ENCODE assay signal across 8 cellular contexts in the genomic region with DNA sequence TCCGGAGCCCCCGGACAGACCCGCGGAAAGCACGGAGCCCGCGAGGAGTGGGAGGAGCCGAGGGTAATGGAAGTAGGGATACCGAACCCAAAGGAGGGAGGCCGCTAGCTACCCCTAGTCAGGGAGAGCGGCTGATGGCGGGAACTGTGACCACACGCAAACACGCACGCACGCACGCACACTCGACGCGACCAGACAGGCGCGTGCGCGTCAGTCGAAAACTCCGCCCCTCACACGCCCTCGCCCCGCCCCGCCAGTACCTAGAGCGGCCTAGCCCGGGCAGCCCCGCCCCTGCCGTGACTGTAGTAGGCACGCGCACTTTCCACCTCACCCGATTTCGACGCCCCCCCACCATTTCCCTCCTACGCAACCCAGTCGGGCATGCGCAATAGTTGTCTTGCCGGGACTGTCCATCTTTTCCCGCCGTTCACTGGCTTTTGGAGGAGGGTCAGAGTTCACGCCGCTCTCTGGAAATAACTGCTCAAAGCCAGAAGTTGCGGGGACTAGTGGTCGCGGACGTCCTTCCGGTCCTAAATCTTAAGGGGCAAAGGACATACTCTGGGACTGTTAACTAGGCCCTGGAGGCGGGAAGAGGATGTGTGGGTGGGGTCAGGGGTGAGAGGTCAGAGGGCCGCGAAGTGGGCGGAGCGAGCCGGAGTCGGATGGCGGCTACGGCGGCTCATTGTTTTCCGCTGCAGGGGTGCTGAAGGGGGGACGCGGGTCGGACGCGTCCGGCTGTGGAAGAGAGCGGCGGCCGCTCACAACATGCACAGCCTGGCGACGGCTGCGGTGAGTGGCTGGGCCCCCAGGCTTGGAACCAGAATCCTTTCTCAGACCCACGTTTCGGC. TPM values are rescaled to one million over a fixed set of nuclear protein-coding genes. Genes with fewer than 3 reads are reported as not detected.
DNase-seq lines count a peak whose midpoint lies in the region; ATAC-seq, FAIRE-seq and TF ChIP-seq lines count a peak whose summit lies in the region.

A gene with protein sequence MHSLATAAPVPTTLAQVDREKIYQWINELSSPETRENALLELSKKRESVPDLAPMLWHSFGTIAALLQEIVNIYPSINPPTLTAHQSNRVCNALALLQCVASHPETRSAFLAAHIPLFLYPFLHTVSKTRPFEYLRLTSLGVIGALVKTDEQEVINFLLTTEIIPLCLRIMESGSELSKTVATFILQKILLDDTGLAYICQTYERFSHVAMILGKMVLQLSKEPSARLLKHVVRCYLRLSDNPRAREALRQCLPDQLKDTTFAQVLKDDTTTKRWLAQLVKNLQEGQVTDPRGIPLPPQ (plus strand): TSS at position 650 of the 848 bp plus-strand sequence. CDS start 116 bp downstream, at position 766.
TSS of gene USP37 (minus strand) at position 162 of the 848 bp plus-strand sequence. CDS start 9,698 bp downstream, outside the sequence.

- WGBS in adipose tissue, 3 donors = 0 to 1% (median 1%) methylated on average over 70 to 77 of the region's 77 CpGs

- CTCF ChIA-PET in T-cell (lab: Charles Lee) = interaction anchor here (0.5 to 1.0 kb wide), 4 partner anchors 11 to 161 kb away, joined by 3 to 11 read pairs (median 4); partner anchors contain the start of genes BCS1L (in 1 of the 2) and ZNF142 (in 1 of the 2)

- peak; percentile 82 for ATAC-seq in HG02840 (IDR thresholded peaks at IDR 0.05; ENCODE audit: low FRiP score, unreplicated experiment)
- peak; percentile 87 to 93 (median 90) for ATAC-seq in T-cell (replicated peaks in 1 of 4)

- peaks cover 17% of the 10 kb centered on the region for H3K36me3 Mint-ChIP-seq in T-cell
- H3K36me3 Mint-ChIP-seq in type B pancreatic cell = peaks cover 8% of the 10 kb centered on the region

- H3K4me1 Mint-ChIP-seq in T-cell (peaks cover 65 to 70% (median 67%) of the 10 kb centered on the region in 3 donors), type B pancreatic cell (ENCODE audit: unreplicated experiment) (peaks cover 34% of the 10 kb centered on the region)

- peak; percentile 99 for FAIRE-seq in GM12891 (lab: Jason Lieb, UNC)

- H3K4me3 Mint-ChIP-seq in T-cell (peak within 1 kb of the TSS; percentile 91 to 96 (median 96)), type B pancreatic cell (peak within 1 kb of the TSS; percentile 91)

- peak; percentile 40 for TF ChIP-seq CTCF in type B pancreatic cell (conservative IDR thresholded peaks at IDR 0.05)

- TF ChIP-seq POLR2A in GM12891 (IDR thresholded peaks at IDR 0.05; ENCODE audit: low read depth, low read length) = peak; percentile 82

- peak within 1 kb of the TSS; percentile 99 to 100 for H3K27ac Mint-ChIP-seq in T-cell
- peak within 1 kb of the TSS; percentile 94 for H3K27ac Mint-ChIP-seq in type B pancreatic cell

- H3K27ac ChIP-seq in adipose tissue (ENCODE audit: low read depth, low read length) = peak within 1 kb of the TSS; percentile 77

- DNase-seq in GM12891 (ENCODE audit: insufficient read length, low spot score) (peak; percentile 84), NCI-H1436 treated with DMSO at 0.1 percent for 48 hours (lab: John Stamatoyannopoulos, UW) (peak; percentile 93), T-cell (peak; percentile 99 to 100 (median 100)), cardiac septum (ENCODE audit: low spot score) (peak; percentile 100), pons (ENCODE audit: low spot score) (peak; percentile 96), type B pancreatic cell (ENCODE audit: extremely low spot score, unreplicated experiment) (peak; percentile 100)

- H3K27me3 Mint-ChIP-seq in T-cell (no peaks in the 10 kb centered on the region), type B pancreatic cell (no peaks in the 10 kb centered on the region)

- POLR2A ChIA-PET in T-cell (lab: Charles Lee) = interaction anchor here (0.6 kb wide), 2 partner anchors 14 to 91 kb away, joined by 3 read pairs; partner anchors contain the start of genes BCS1L (in 1 of the 2) and ZNF142 (in 1 of the 2)

- no peaks in the 10 kb centered on the region for H3K9me3 Mint-ChIP-seq in T-cell
- no peaks in the 10 kb centered on the region for H3K9me3 Mint-ChIP-seq in type B pancreatic cell

- intact Hi-C loops in cardiac septum (cut with DNase I) = loop anchor here (5.0 kb wide), 3 partner anchors 79 to 276 kb away; partner anchors contain the start of genes CTDSP1 and TMBIM1

TF ChIP-seq in GM12891, 5 proteins besides CTCF, POLR2A, EP300 and RAD21:
- TF ChIP-seq TAF1 (IDR thresholded peaks at IDR 0.05; ENCODE audit: low read depth, low read length) = peak; percentile 81
- TF ChIP-seq PAX5 (IDR thresholded peaks at IDR 0.05; ENCODE audit: insufficient read depth, low read length, severe bottlenecking) = no peak
- TF ChIP-seq POU2F2 (IDR thresholded peaks at IDR 0.05; ENCODE audit: low read depth, low read length) = no peak; the same call in 1 of the 2 replicates
- TF ChIP-seq SPI1 (IDR thresholded peaks at IDR 0.05; ENCODE audit: low read depth, low read length) = no peak
- peak; percentile 82 for TF ChIP-seq POLR2AphosphoS5 (IDR thresholded peaks at IDR 0.05; ENCODE audit: low read depth, low read length)

RNA-seq across cellular contexts. Expression of the first gene that starts in this region (rescaled TPM):
- polyA plus RNA-seq in GM12891 (2012; ENCODE audit: low read depth, missing spikeins) = 43.9 TPM
- total RNA-seq in T-cell = 10 to 100 TPM; 44.1 to 64.2 (median 50.2) TPM
- 10 to 100 TPM in 2 of 3 donors, 1 to 10 TPM in 1; 9.1 to 19.8 (median 12.9) TPM for polyA plus RNA-seq in adipose tissue
- total RNA-seq in cardiac septum = 20.9 TPM
- 42.9 and 59.4 TPM in 2 replicates for total RNA-seq in type B pancreatic cell (ENCODE audit: low replicate concordance)

RNA-seq across cellular contexts. Expression of gene USP37, which starts in this region (rescaled TPM):
- polyA plus RNA-seq in GM12891 (2012; ENCODE audit: low read depth, missing spikeins) = 3.8 TPM
- total RNA-seq in T-cell (10 to 100 TPM; 19.5 to 28.8 (median 22.9) TPM), cardiac septum (7.1 TPM), type B pancreatic cell (ENCODE audit: low replicate concordance) (16.5 and 22.9 TPM in 2 replicates)
- polyA plus RNA-seq in adipose tissue = 1 to 10 TPM; 1.3 to 2.4 (median 2.2) TPM

Comparison
In these comparisons a context has a peak if more than half of its experiments do, and no peak if none do; other contexts are left out.
1. Peak in every context shown above with its lines: DNase-seq, ATAC-seq and H3K27ac ChIP-seq.